In the genomic region with DNA sequence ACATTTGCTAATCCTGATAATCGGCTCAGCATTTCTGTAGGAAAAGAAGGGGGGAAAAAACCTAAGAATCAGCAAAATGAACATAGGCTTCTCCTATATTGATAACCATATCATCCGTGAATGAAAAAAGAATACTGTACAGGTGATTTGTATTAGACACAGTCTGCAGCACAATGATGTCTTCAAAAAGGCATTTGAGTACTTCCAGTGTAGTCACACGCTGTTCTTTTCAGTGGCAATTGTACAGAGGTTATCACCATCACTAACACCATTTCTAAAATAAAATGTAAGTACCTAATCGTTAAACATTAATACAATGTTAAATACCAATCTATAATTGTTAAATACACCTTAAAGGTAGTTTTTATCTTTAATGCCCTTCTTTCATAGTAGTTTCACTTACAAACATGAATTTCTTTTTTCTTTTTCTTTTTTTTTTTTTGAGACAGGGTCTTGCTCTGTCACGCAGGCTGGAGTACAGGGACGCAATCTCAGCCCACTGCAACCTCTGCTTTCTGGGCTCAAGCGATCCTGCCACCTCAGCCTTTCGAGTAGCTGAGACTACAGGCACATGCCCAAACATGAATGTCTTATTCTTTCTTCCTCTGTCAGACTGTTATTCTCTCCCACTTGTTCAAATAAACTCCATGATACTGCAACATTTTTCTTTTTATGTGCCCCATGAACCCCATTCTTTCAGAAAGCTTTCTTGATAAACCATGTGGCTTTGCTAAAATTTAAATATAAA, we compare ENCODE assay signal across 16 cellular contexts. TPM values are rescaled to one million over a fixed set of nuclear protein-coding genes. Genes with fewer than 3 reads are reported as not detected.
A peak's percentile ranks its signal among the peaks of the same experiment; 100 is the strongest.
DNase-seq lines count a peak whose midpoint lies in the region; ATAC-seq and TF ChIP-seq lines count a peak whose summit lies in the region.
"Had no signal": no experiment of that assay in that cellular context is flagged by ENCODE, and none has a peak within 500 bp of the region (broad histone marks: within the 10 kb centered on the region; RNA-seq: fewer than 3 reads in every experiment).

No MANE protein-coding gene starts in this region.

- peaks cover 35% of the 10 kb centered on the region for H3K36me3 ChIP-seq in left ventricle myocardium inferior
- peaks cover 18% of the 10 kb centered on the region for H3K36me3 ChIP-seq in skeletal muscle satellite cell (ENCODE audit: insufficient read depth, low read length)
- H3K36me3 ChIP-seq: ovary, uterus had no signal

- H3K9me3 ChIP-seq in left ventricle myocardium inferior (replicated peaks) (no peaks in the 10 kb centered on the region), skeletal muscle satellite cell (replicated peaks; ENCODE audit: low read length) (no peaks in the 10 kb centered on the region)
- H3K9me3 ChIP-seq: adrenal gland, left lung, ovary, sigmoid colon, uterus had no signal

- ATAC-seq in HG03097 (IDR thresholded peaks at IDR 0.05; ENCODE audit: low FRiP score, unreplicated experiment), result no peak
- ATAC-seq: left lung had no signal

- no peaks in the 10 kb centered on the region for H3K9me3 Mint-ChIP-seq in brain

- H3K27ac ChIP-seq in left ventricle myocardium inferior (replicated peaks), result peak overlapping the region; percentile 60
- H3K27ac ChIP-seq: left lung, ovary, sigmoid colon, uterus had no signal

- H3K27me3 ChIP-seq in left ventricle myocardium inferior (ENCODE audit: low read depth) (no peaks in the 10 kb centered on the region), skeletal muscle satellite cell (ENCODE audit: control insufficient read depth, insufficient read depth, low read length) (no peaks in the 10 kb centered on the region)
- H3K27me3 ChIP-seq: adrenal gland, left lung, ovary, sigmoid colon, uterus had no signal

- peaks cover 53% of the 10 kb centered on the region for H3K4me1 ChIP-seq in left ventricle myocardium inferior
- H3K4me1 ChIP-seq in skeletal muscle satellite cell (ENCODE audit: control insufficient read depth, insufficient read depth, low read length), result peaks cover 3% of the 10 kb centered on the region
- H3K4me1 ChIP-seq: uterus had no signal

- peak overlapping the region; percentile 23 for H3K4me2 ChIP-seq in skeletal muscle satellite cell (ENCODE audit: low read length)

- H3K9ac ChIP-seq in skeletal muscle satellite cell (ENCODE audit: low read depth, low read length), result no peak overlapping the region

- H3K27me3 Mint-ChIP-seq in brain, result no peaks in the 10 kb centered on the region

- intact Hi-C loops in left ventricle myocardium inferior (cut with micrococcal nuclease), result no loop called here

- H3K4me3 Mint-ChIP-seq in brain, result peak overlapping the region; percentile 48 to 77 (median 69)

- TF ChIP-seq CTCF in brain (conservative IDR thresholded peaks at IDR 0.05), result no peak
- TF ChIP-seq CTCF in left ventricle myocardium inferior (IDR thresholded peaks at IDR 0.05; ENCODE audit: borderline replicate concordance), result no peak
- no peak for TF ChIP-seq CTCF in GM20000 (IDR thresholded peaks at IDR 0.05; ENCODE audit: extremely low read depth, missing control alignments)

- H3K4me3 ChIP-seq in left ventricle myocardium inferior (peak overlapping the region; percentile 24), skeletal muscle satellite cell (ENCODE audit: low read length) (no peak overlapping the region)
- H3K4me3 ChIP-seq: adrenal gland, left lung, ovary, sigmoid colon, uterus had no signal

- peaks cover 57% of the 10 kb centered on the region for H3K4me1 Mint-ChIP-seq in brain

- peaks cover 49% of the 10 kb centered on the region for H3K36me3 Mint-ChIP-seq in brain

- peak overlapping the region; percentile 87 to 99 (median 88) for H3K27ac Mint-ChIP-seq in brain

- peak; percentile 4 for DNase-seq in HPDE6-E6E7 (ENCODE audit: extremely low spot score)
- no peak for DNase-seq in left ventricle myocardium inferior
- DNase-seq in DMS53 treated with DMSO at 0.1 percent for 48 hours (lab: John Stamatoyannopoulos, UW; ENCODE audit: unreplicated experiment), result no peak
- no peak for DNase-seq in GM20000 (ENCODE audit: low spot score)
- DNase-seq: activated CD4-positive, alpha-beta T cell treated with anti-CD3 and anti-CD28 coated beads for 48 hours; adrenal gland; COR-L47; left lung; NCI-H1436; ovary; sigmoid colon; stimulated activated CD4-positive, alpha-beta T cell treated with anti-CD3 and anti-CD28 coated beads, Interleukin-1b, Interleukin-23, amount 100 ng/mL, for 48 hours; uterus had no signal

RNA-seq across cellular contexts. Expression of gene GOLGB1, which starts 18.4 kb away (rescaled TPM):
- 8.3 TPM for polyA plus RNA-seq in brain (ENCODE audit: insufficient read depth, low read depth, low replicate concordance)
- total RNA-seq in left ventricle myocardium inferior, result 56.1 TPM
- 15.7 and 22.3 TPM in 2 replicates for total RNA-seq in skeletal muscle satellite cell (2012; rRNA removed)
